In genomic region chr21:41729701-41730368, GRCh38 we compare ENCODE assay signal across 25 cellular contexts. TPM values are rescaled to one million over a fixed set of nuclear protein-coding genes. Genes with fewer than 3 reads are reported as not detected.
"Had no signal": no experiment of that assay in that cellular context is flagged by ENCODE, and none has a peak within 500 bp of the region (broad histone marks: within the 10 kb centered on the region; RNA-seq: fewer than 3 reads in every experiment).

No MANE protein-coding gene starts in this region.

- H3K9me3 Mint-ChIP-seq: T-helper 2 cell treated with Interferon-gamma antibody and Interleukin-4, amounts not matched to agents 5 μg/mL and 100 μg/mL, for 36 hours had no signal

- H3K4me3 ChIP-seq: dorsolateral prefrontal cortex, hepatocyte, sigmoid colon, testis, vagina had no signal

- H3K27ac ChIP-seq: dorsolateral prefrontal cortex, hepatocyte, sigmoid colon, testis, vagina, VCaP had no signal

- ATAC-seq: activated CD4-positive, CD25-positive, alpha-beta regulatory T cell treated with anti-CD3 and anti-CD28 coated beads, Interleukin-2, amount 50 U/mL, for 24 hours; activated CD8-positive, alpha-beta T cell treated with anti-CD3 and anti-CD28 coated beads, Interleukin-2, amount 10 ng/mL, durations not matched to agents 7 days and 5 days; activated naive CD4-positive, alpha-beta T cell treated with anti-CD3 and anti-CD28 coated beads, Interleukin-2, amount 50 U/mL, for 72 hours; activated T-helper 17 cell treated with anti-CD3 and anti-CD28 coated beads, Interleukin-2, amount 50 U/mL, for 72 hours; naive thymus-derived CD4-positive, alpha-beta T cell; stimulated activated naive B cell treated with anti-CD40 and anti-IgM and Interleukin-4, amounts not matched to agents 10 μg/mL and 1 μg/mL and 100 μg/mL, for 72 hours; T-cell had no signal

- H3K27ac Mint-ChIP-seq: activated CD8-positive, alpha-beta T cell treated with anti-CD3 and anti-CD28 coated beads, Interleukin-2, amount 10 ng/mL, durations not matched to agents 7 days and 5 days; activated T-cell treated with anti-CD3 and anti-CD28 coated beads, Interleukin-2, amount 50 U/mL, for 24 hours; activated T-helper 17 cell treated with anti-CD3 and anti-CD28 coated beads, Interleukin-2, amount 50 U/mL, for 72 hours; brain; naive thymus-derived CD4-positive, alpha-beta T cell; stimulated activated naive B cell treated with anti-CD40 and anti-IgM and Interleukin-4, amounts not matched to agents 10 μg/mL and 1 μg/mL and 100 μg/mL, for 72 hours; T-cell; T-helper 2 cell treated with Interferon-gamma antibody and Interleukin-4, amounts not matched to agents 5 μg/mL and 100 μg/mL, for 36 hours had no signal

- H3K27me3 ChIP-seq: hepatocyte, testis, vagina had no signal

- H3K4me2 ChIP-seq: hepatocyte had no signal

- H3K9me3 ChIP-seq: testis, vagina had no signal

- DNase-seq: activated CD4-positive, alpha-beta T cell treated with anti-CD3 and anti-CD28 coated beads, Interleukin-2, amount 50 U/mL, for 1 hour; activated CD8-positive, alpha-beta T cell treated with anti-CD3 and anti-CD28 coated beads, Interleukin-2, amount 10 ng/mL, durations not matched to agents 7 days and 5 days; activated T-cell treated with anti-CD3 and anti-CD28 coated beads, Interleukin-2, amount 50 U/mL, for 24 hours; central memory CD4-positive, alpha-beta T cell; dorsolateral prefrontal cortex; foreskin fibroblast; mesenchymal stem cell; naive thymus-derived CD4-positive, alpha-beta T cell; occipital lobe; sigmoid colon; stimulated activated CD4-positive, alpha-beta T cell treated with anti-CD3 and anti-CD28 coated beads, Interleukin-2, amount 100 ng/mL, for 48 hours; stimulated activated CD8-positive, alpha-beta memory T cell treated with anti-CD3 and anti-CD28 coated beads, Interleukin-4, amount 100 ng/mL, for 48 hours; stimulated activated naive B cell treated with anti-CD40 and anti-IgM and Interleukin-4, amounts not matched to agents 10 μg/mL and 1 μg/mL and 100 μg/mL, for 72 hours; T-cell; testis; trophoblast cell had no signal

- H3K79me2 ChIP-seq: hepatocyte had no signal

- H3K4me1 ChIP-seq: testis had no signal

- H3K4me1 Mint-ChIP-seq: activated T-helper 17 cell treated with anti-CD3 and anti-CD28 coated beads, Interleukin-2, amount 50 U/mL, for 72 hours had no signal

- H3K36me3 Mint-ChIP-seq: brain; stimulated activated naive B cell treated with anti-CD40 and anti-IgM and Interleukin-4, amounts not matched to agents 10 μg/mL and 1 μg/mL and 100 μg/mL, for 72 hours; T-cell had no signal

- H3K36me3 ChIP-seq: sigmoid colon, vagina had no signal

- H3K4me3 Mint-ChIP-seq: activated CD8-positive, alpha-beta T cell treated with anti-CD3 and anti-CD28 coated beads, Interleukin-2, amount 10 ng/mL, durations not matched to agents 7 days and 5 days; activated T-cell treated with anti-CD3 and anti-CD28 coated beads, Interleukin-2, amount 50 U/mL, for 24 hours; activated T-helper 17 cell treated with anti-CD3 and anti-CD28 coated beads, Interleukin-2, amount 50 U/mL, for 72 hours; brain; naive thymus-derived CD4-positive, alpha-beta T cell; neural crest cell; stimulated activated naive B cell treated with anti-CD40 and anti-IgM and Interleukin-4, amounts not matched to agents 10 μg/mL and 1 μg/mL and 100 μg/mL, for 72 hours; T-cell; T-helper 2 cell treated with Interferon-gamma antibody and Interleukin-4, amounts not matched to agents 5 μg/mL and 100 μg/mL, for 36 hours had no signal

RNA-seq across cellular contexts. Expression of gene RIPK4, which starts 37.0 kb away (rescaled TPM):
- total RNA-seq: activated CD8-positive, alpha-beta T cell treated with anti-CD3 and anti-CD28 coated beads, Interleukin-2, amount 10 ng/mL, durations not matched to agents 7 days and 5 days; neural crest cell had no signal
